9 cellular contexts compared by ENCODE assay signal in the genomic region with DNA sequence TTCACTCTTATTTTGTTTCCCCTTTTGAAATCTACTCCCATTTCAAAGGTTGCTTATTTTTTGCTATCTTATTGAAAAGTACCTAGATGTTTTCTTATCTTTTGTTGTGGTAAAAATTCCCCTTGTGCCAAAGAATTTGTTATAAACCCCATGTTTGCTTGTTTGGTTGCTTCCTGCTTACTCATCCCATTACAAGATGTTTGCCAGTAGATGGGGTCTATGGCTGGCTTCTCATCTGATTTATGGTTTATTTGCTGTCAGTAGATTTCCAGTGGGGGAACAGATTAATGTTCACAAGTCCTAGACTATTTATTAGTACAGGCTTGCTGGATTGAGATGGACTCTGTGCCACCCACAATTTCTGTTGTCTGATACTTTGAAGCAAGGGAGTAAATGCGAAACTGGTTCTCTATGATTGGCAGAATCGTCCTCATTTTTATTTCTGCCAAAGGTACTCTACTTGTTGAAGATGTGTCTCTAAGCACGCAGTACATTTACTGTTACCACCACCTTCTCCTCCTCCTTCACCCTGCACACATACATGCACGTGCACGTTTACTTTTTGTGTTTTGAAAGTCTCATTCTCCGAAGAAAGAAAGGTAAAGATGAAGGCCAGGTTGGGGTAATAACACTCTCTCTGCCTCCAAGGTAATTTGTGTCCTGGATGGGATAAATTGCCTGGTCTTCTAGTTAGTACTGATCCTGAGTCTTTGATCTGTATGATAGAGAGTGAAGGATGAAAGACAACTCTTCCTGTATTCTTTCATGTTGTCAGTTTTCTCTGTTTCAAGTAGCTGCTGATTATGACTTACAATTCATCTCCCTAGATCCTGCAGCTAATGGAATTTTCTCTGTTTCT.
DNase-seq lines count a peak whose midpoint lies in the region; ATAC-seq and TF ChIP-seq lines count a peak whose summit lies in the region.
"Had no signal": no experiment of that assay in that cellular context is flagged by ENCODE, and none has a peak within 500 bp of the region (broad histone marks: within the 10 kb centered on the region; RNA-seq: fewer than 3 reads in every experiment).

No MANE protein-coding gene starts in this region.

- no peak overlapping the region for H3K18ac ChIP-seq in trophoblast cell (ENCODE audit: low read length)

- H2BK5ac ChIP-seq in trophoblast cell (ENCODE audit: low read depth, low read length, poor library complexity), result peak overlapping the region; percentile 77

- DNase-seq in NCI-H82 (lab: John Stamatoyannopoulos, UW) (peak; percentile 53), cardiac fibroblast (ENCODE audit: low read depth in 2 of 2) (peak; percentile 29 to 30), trophoblast cell (no peak), germinal center (ENCODE audit: low spot score) (no peak), GM10266 (ENCODE audit: extremely low spot score) (no peak), spleen (no peak)

- TF ChIP-seq CTCF in cardiac fibroblast (IDR thresholded peaks at IDR 0.05; ENCODE audit: low read depth, low read length), result no peak
- no peak for TF ChIP-seq CTCF in GM10266 (IDR thresholded peaks at IDR 0.05; ENCODE audit: control insufficient read depth, insufficient read depth, low read depth, missing control alignments)
- TF ChIP-seq CTCF in spleen (IDR thresholded peaks at IDR 0.05 in 8 of 11, conservative IDR thresholded peaks at IDR 0.05 in 3 of 11), result no peak

- peak overlapping the region; percentile 32 for H4K91ac ChIP-seq in trophoblast cell (ENCODE audit: low read depth, low read length)

- no peak overlapping the region for H3K23ac ChIP-seq in trophoblast cell (ENCODE audit: low read length)

- peak overlapping the region; percentile 61 for H3K14ac ChIP-seq in trophoblast cell (ENCODE audit: low read length)

- H2AK5ac ChIP-seq in trophoblast cell (ENCODE audit: low read length), result no peak overlapping the region

- H2BK12ac ChIP-seq in trophoblast cell (ENCODE audit: low read length), result no peak overlapping the region

- no peak overlapping the region for H2AFZ ChIP-seq in trophoblast cell (ENCODE audit: insufficient read depth, low read length, poor library complexity)

- H3K27me3 ChIP-seq in trophoblast cell (ENCODE audit: insufficient read depth, low read length) (no peaks in the 10 kb centered on the region), spleen (replicated peaks in 1 of 7) (no peaks in the 10 kb centered on the region)

- no peak overlapping the region for H4K12ac ChIP-seq in trophoblast cell (ENCODE audit: low read depth, low read length)

- no peaks in the 10 kb centered on the region for H3K79me2 ChIP-seq in trophoblast cell (ENCODE audit: control insufficient read depth, insufficient read depth, low read length, poor library complexity)

- ATAC-seq in GM18868 (IDR thresholded peaks at IDR 0.05; ENCODE audit: unreplicated experiment), result peak; percentile 61
- ATAC-seq: left lobe of liver; stimulated activated effector memory CD8-positive, alpha-beta T cell treated with anti-CD3 and anti-CD28 coated beads, Interleukin-12 subunit alpha, Interleukin-12 subunit beta, amount 100 ng/mL, for 72 hours had no signal

- H3K4me1 ChIP-seq in trophoblast cell (ENCODE audit: control insufficient read depth in 1 of 2, insufficient read depth in 2 of 2, low read length in 2 of 2), result peaks cover 0 to 13% of the 10 kb centered on the region in 2 experiments
- H3K4me1 ChIP-seq in spleen, result peaks cover 0 to 9% (median 0%) of the 10 kb centered on the region in 6 donors

- peak overlapping the region; percentile 47 for H3K4ac ChIP-seq in trophoblast cell (ENCODE audit: low read depth, low read length)

- H3K4me3 ChIP-seq in cardiac fibroblast (replicated peaks in 1 of 2; ENCODE audit: low read depth in 2 of 2, low read length in 2 of 2) (no peak overlapping the region), trophoblast cell (ENCODE audit: low read depth, low read length) (no peak overlapping the region), spleen (no peak overlapping the region)

- no CpG with 5 or more reads among the region's 6 CpGs for WGBS in trophoblast cell (ENCODE audit: extremely low coverage, insufficient coverage, insufficient read length)
- WGBS in spleen, 5 donors, result 87 to 93% (median 89%) methylated on average over 6 of the region's 6 CpGs

- H3K4me2 ChIP-seq in trophoblast cell (ENCODE audit: low read length), result no peak overlapping the region

- intact Hi-C loops in spleen (cut with DNase I; ENCODE audit: low total_unique reads), result no loop called here

- no peak for TF ChIP-seq POLR2A in spleen (IDR thresholded peaks at IDR 0.05)

- H3K27ac ChIP-seq in trophoblast cell (ENCODE audit: low read depth, low read length), result peak overlapping the region; percentile 87
- H3K27ac ChIP-seq in spleen, result no peak overlapping the region

- H2BK120ac ChIP-seq in trophoblast cell (ENCODE audit: insufficient read depth, low read length, poor library complexity), result peak overlapping the region; percentile 80

- no peak overlapping the region for H4K8ac ChIP-seq in trophoblast cell (ENCODE audit: low read depth, low read length)

- no peaks in the 10 kb centered on the region for H3K36me3 ChIP-seq in trophoblast cell (ENCODE audit: control insufficient read depth in 1 of 2, insufficient read depth in 2 of 2, low read length in 2 of 2)
- H3K36me3 ChIP-seq in spleen, result no peaks in the 10 kb centered on the region

- H3K79me1 ChIP-seq in trophoblast cell (ENCODE audit: low read length), result peaks cover 26% of the 10 kb centered on the region

- H3K9me3 ChIP-seq in trophoblast cell (ENCODE audit: insufficient read depth, low read depth, low read length) (no peaks in the 10 kb centered on the region), spleen (no peaks in the 10 kb centered on the region)

- H3K9ac ChIP-seq in trophoblast cell (ENCODE audit: low read length), result no peak overlapping the region

Comparison
In these comparisons a context has a peak if more than half of its experiments do, and no peak if none do; other contexts are left out.
1. DNase-seq: peak in NCI-H82 (single experiment) and cardiac fibroblast (2 of 2); none in trophoblast cell (0 of 2), germinal center (single experiment), GM10266 (single experiment) and spleen (single experiment).